ENCODE assay signal across 17 cellular contexts in genomic region chr20:62392621-62393164, GRCh38. TPM values are rescaled to one million over a fixed set of nuclear protein-coding genes. Genes with fewer than 3 reads are reported as not detected.
DNase-seq lines count a peak whose midpoint lies in the region; ATAC-seq, FAIRE-seq and TF ChIP-seq lines count a peak whose summit lies in the region.
"Had no signal": no experiment of that assay in that cellular context is flagged by ENCODE, and none has a peak within 500 bp of the region (broad histone marks: within the 10 kb centered on the region; RNA-seq: fewer than 3 reads in every experiment).

No MANE protein-coding gene starts in this region.

- peak overlapping the region; percentile 69 for H3K23ac ChIP-seq in neuronal stem cell (ENCODE audit: low read depth, low read length, poor library complexity)

- no TSS peak for BruUV-seq in K562 (replicated peaks; lab: Mats Ljungman, UMichigan)

- CTCF ChIA-PET in K562 (lab: Yijun Ruan, JAX; ENCODE audit: low intra/inter-chr PET ratio) = no interaction called here

- FAIRE-seq in HTR-8/SVneo (lab: Jason Lieb, UNC) (peak; percentile 49), K562 (lab: Jason Lieb, UNC) (no peak)
- FAIRE-seq: D721Med had no signal

- TF ChIP-seq POLR2A in K562 (conservative IDR thresholded peaks at IDR 0.05) = no peak

- in situ Hi-C loops in K562 (cut with MboI) = no loop called here

- H3K36me3 Mint-ChIP-seq in activated T-cell treated with anti-CD3 and anti-CD28 coated beads, Interleukin-2, amount 50 U/mL, for 24 hours (ENCODE audit: low read depth) = peaks cover 76% of the 10 kb centered on the region

- H3K79me1 ChIP-seq in neuronal stem cell (ENCODE audit: low read depth, low read length) = peaks cover 17% of the 10 kb centered on the region

- peaks cover 4% of the 10 kb centered on the region; the same call in 1 of the 2 replicates for H4K20me1 ChIP-seq in K562 (replicated peaks; ENCODE audit: control insufficient read depth, insufficient read depth, low read length)

- H3K4me1 Mint-ChIP-seq in activated T-cell treated with anti-CD3 and anti-CD28 coated beads, Interleukin-2, amount 50 U/mL, for 24 hours (ENCODE audit: low read depth) = peaks cover 24% of the 10 kb centered on the region

- H3K4me3 ChIP-seq in K562 (no peak overlapping the region), neuronal stem cell (ENCODE audit: low read length in 2 of 2) (no peak overlapping the region)
- H3K4me3 ChIP-seq: GM23338 had no signal

- no peak overlapping the region for H3K18ac ChIP-seq in neuronal stem cell (ENCODE audit: low read length)

- no peak overlapping the region for H3K14ac ChIP-seq in neuronal stem cell (ENCODE audit: low read length)

- H4K8ac ChIP-seq in neuronal stem cell (ENCODE audit: low read depth, low read length) = no peak overlapping the region

- H3K36me3 ChIP-seq in K562 (ENCODE audit: control insufficient read depth, insufficient read depth, low read length) (peaks cover 36% of the 10 kb centered on the region), neuronal stem cell (replicated peaks in 1 of 2; ENCODE audit: control insufficient read depth in 2 of 2, insufficient read depth in 2 of 2, low read length in 2 of 2) (peaks cover 63 to 78% of the 10 kb centered on the region in 2 donors)

- no peak overlapping the region for H2AK5ac ChIP-seq in neuronal stem cell (ENCODE audit: low read depth, low read length)

- peaks cover 12% of the 10 kb centered on the region for H3K9me1 ChIP-seq in K562 (ENCODE audit: control insufficient read depth, insufficient read depth, low read length)

- TF ChIP-seq RAD21 in K562 (CRISPR knock-in tag; conservative IDR thresholded peaks at IDR 0.05 in 1 of 2, IDR thresholded peaks at IDR 0.05 in 1 of 2) = no peak

- H3K27ac Mint-ChIP-seq in activated T-cell treated with anti-CD3 and anti-CD28 coated beads, Interleukin-2, amount 50 U/mL, for 24 hours = peak overlapping the region; percentile 41

- no peak overlapping the region for H4K91ac ChIP-seq in neuronal stem cell (ENCODE audit: low read depth, low read length, poor library complexity)

- H3K4me3 Mint-ChIP-seq in activated T-cell treated with anti-CD3 and anti-CD28 coated beads, Interleukin-2, amount 50 U/mL, for 24 hours = no peak overlapping the region
- H3K4me3 Mint-ChIP-seq: CD4-positive, alpha-beta memory T cell; GM23338 had no signal

- no peaks in the 10 kb centered on the region for H3K27me3 Mint-ChIP-seq in activated T-cell treated with anti-CD3 and anti-CD28 coated beads, Interleukin-2, amount 50 U/mL, for 24 hours
- H3K27me3 Mint-ChIP-seq: CD4-positive, alpha-beta memory T cell had no signal

- TF ChIP-seq EP300 in K562 (IDR thresholded peaks at IDR 0.05; ENCODE audit: low read length) = no peak

- H2BK12ac ChIP-seq in neuronal stem cell (ENCODE audit: low read length) = no peak overlapping the region

- H3K9me3 ChIP-seq in K562 (replicated peaks; ENCODE audit: control insufficient read depth, insufficient read depth, low read depth, low read length) (no peaks in the 10 kb centered on the region), neuronal stem cell (replicated peaks in 1 of 2; ENCODE audit: control insufficient read depth in 2 of 2, insufficient read depth in 1 of 2, low read depth in 1 of 2, low read length in 2 of 2) (peaks cover 0 to 2% of the 10 kb centered on the region in 2 donors)

- peaks cover 11 to 66% of the 10 kb centered on the region in 2 experiments; a peak in 4 of 5 replicates for H3K4me1 ChIP-seq in K562 (replicated peaks in 1 of 2; ENCODE audit: control insufficient read depth in 2 of 2, insufficient read depth in 2 of 2, low read length in 2 of 2)
- H3K4me1 ChIP-seq in neuronal stem cell (ENCODE audit: control insufficient read depth in 2 of 2, insufficient read depth in 1 of 2, low read depth in 1 of 2, low read length in 2 of 2) = peaks cover 2 to 7% of the 10 kb centered on the region in 2 donors

- H3K9me3 Mint-ChIP-seq in activated T-cell treated with anti-CD3 and anti-CD28 coated beads, Interleukin-2, amount 50 U/mL, for 24 hours = no peaks in the 10 kb centered on the region
- H3K9me3 Mint-ChIP-seq: CD4-positive, alpha-beta memory T cell; GM23338 had no signal

- H2AFZ ChIP-seq in K562 (ENCODE audit: low read depth, low read length) (no peak overlapping the region), neuronal stem cell (ENCODE audit: low read length) (no peak overlapping the region)
- H2AFZ ChIP-seq: GM23338 had no signal

- WGBS in K562 (ENCODE audit: insufficient coverage, low coverage, missing lambda C conversion rate) = 85% methylated on average over 18 of the region's 19 CpGs
- no CpG with 5 or more reads among the region's 19 CpGs for WGBS in neuronal stem cell (ENCODE audit: extremely low coverage in 2 of 2, insufficient read length in 2 of 2, insufficient replicate concordance in 1 of 2), 2 donors

- H3K79me2 ChIP-seq in K562 (ENCODE audit: control insufficient read depth, insufficient read depth, low read length) = peaks cover 22% of the 10 kb centered on the region

- H3K4me2 ChIP-seq in K562 (ENCODE audit: insufficient read depth, low read length) (no peak overlapping the region), neuronal stem cell (ENCODE audit: insufficient read depth, low read length, poor library complexity, severe bottlenecking) (no peak overlapping the region)
- H3K4me2 ChIP-seq: GM23338 had no signal

- H2BK15ac ChIP-seq in neuronal stem cell (ENCODE audit: low read length) = no peak overlapping the region

- H3K9ac ChIP-seq in K562 (ENCODE audit: insufficient read depth in 1 of 2, low read depth in 2 of 2, low read length in 2 of 2) (peak overlapping the region in 1 of 2 experiments; percentile 67; a peak in 2 of 4 replicates), neuronal stem cell (ENCODE audit: low read depth, low read length, poor library complexity) (no peak overlapping the region)

- POLR2A ChIA-PET in K562 (lab: Yijun Ruan, JAX) = interaction anchor here (5.1 kb wide), 1 partner anchor 8 kb away, joined by 28 read pairs; no protein-coding TSS in a partner anchor

- no peak overlapping the region for H3K4ac ChIP-seq in neuronal stem cell (ENCODE audit: low read length)

- no peak overlapping the region for H2BK120ac ChIP-seq in neuronal stem cell (ENCODE audit: low read depth, low read length)

- H3K27me3 ChIP-seq in K562 (ENCODE audit: control insufficient read depth in 2 of 2, insufficient read depth in 2 of 2, low read length in 2 of 2) (no peaks in the 10 kb centered on the region), neuronal stem cell (ENCODE audit: control insufficient read depth in 3 of 3, insufficient read depth in 3 of 3, low read depth in 1 of 3, low read length in 3 of 3) (no peaks in the 10 kb centered on the region)

- no peak overlapping the region for H2BK5ac ChIP-seq in neuronal stem cell (ENCODE audit: low read length)

- DNase-seq in activated T-cell treated with anti-CD3 and anti-CD28 coated beads, Interleukin-2, amount 50 U/mL, for 24 hours = no peak
- DNase-seq in activated T-cell treated with anti-CD3 and anti-CD28 coated beads for 4 hours (no peak), HTR-8/SVneo (ENCODE audit: insufficient read length, low spot score) (no peak), K562 (ENCODE audit: extremely low read depth in 1 of 4, low spot score in 3 of 4) (no peak), neuronal stem cell (ENCODE audit: low spot score) (no peak), NCI-H1092 treated with DMSO at 0.1 percent for 48 hours (lab: John Stamatoyannopoulos, UW) (no peak), dedifferentiated amniotic fluid mesenchymal stem cell (ENCODE audit: extremely low spot score) (no peak)
- DNase-seq: 8988T; AML-193; C1 segment of cervical spinal cord; CD4-positive, alpha-beta memory T cell; DMS153; DMS79 treated with DMSO at 0.1 percent for 48 hours; GDM1; H9 had no signal

- intact Hi-C loops in K562 (cut with micrococcal nuclease) = no loop called here

- no peak overlapping the region for H3K27ac ChIP-seq in K562 (ENCODE audit: extremely low read depth, low read depth, low read length)
- no peak overlapping the region for H3K27ac ChIP-seq in neuronal stem cell (replicated peaks; ENCODE audit: low read length)

- no peak for TF ChIP-seq CTCF in K562 (IDR thresholded peaks at IDR 0.05 in 2 of 3, conservative IDR thresholded peaks at IDR 0.05 in 1 of 3; ENCODE audit: insufficient read depth in 2 of 3, low read depth in 1 of 3, low read length in 3 of 3)

- no peak for ATAC-seq in K562
- ATAC-seq: GM23338 had no signal

RNA-seq across cellular contexts. Expression of gene RPS21, which starts 5.8 kb away (rescaled TPM):
- total RNA-seq in K562 (2011; cell fraction: chromatin; rRNA removed; ENCODE audit: low replicate concordance) = 256 and 439 TPM in 2 replicates
- total RNA-seq in K562 (2011; cell fraction: nucleolus; rRNA removed) = 1,390 and 1,394 TPM in 2 replicates
- 1,168 and 2,200 TPM in 2 replicates for total RNA-seq in K562 (2011; cell fraction: nucleoplasm; rRNA removed)
- 1,801 and 2,504 TPM in 2 replicates for total RNA-seq in K562 (2014; rRNA removed)
- total RNA-seq in K562 (2014; rRNA removed; fragmentation: Illumina TruSeq; extraction: Trizol) = 1,196 and 1,380 TPM in 2 replicates
- total RNA-seq in K562 (2015; rRNA removed; fragmentation: Illumina TruSeq; extraction: Trizol) = 1,567 and 1,716 TPM in 2 replicates
- total RNA-seq in K562 (2021) = 3,091 and 3,491 TPM in 2 replicates
- 5,647 and 7,256 TPM in 2 replicates for polyA plus RNA-seq in K562 (2011; rRNA removed)
- polyA plus RNA-seq in K562 (2011; cell fraction: cytosol; rRNA removed) = 8,200 and 10,658 TPM in 2 replicates
- 3,206 and 5,803 TPM in 2 replicates for polyA plus RNA-seq in K562 (2011; cell fraction: nucleus; rRNA removed)
- polyA plus RNA-seq in K562 (2012) = 4,519 and 5,994 TPM in 2 replicates
- 1,908 and 2,386 TPM in 2 replicates for polyA plus RNA-seq in K562 (2014; fragmentation: Illumina TruSeq; extraction: Trizol)
- 1,000 to 10,000 TPM; 3,588 to 3,968 TPM for polyA plus RNA-seq in K562 (2014; fragmentation: Nextera tagmentation; extraction: Ambion mirVana)
- 3,958 and 4,439 TPM in 2 replicates for polyA plus RNA-seq in K562 (2014; rRNA removed)
- 1,429 and 1,744 TPM in 2 replicates for polyA minus RNA-seq in K562 (2011; rRNA and poly(A)+ RNA removed)
- 755 and 891 TPM in 2 replicates for polyA minus RNA-seq in K562 (2011; cell fraction: cytosol; rRNA and poly(A)+ RNA removed)
- polyA minus RNA-seq in K562 (2011; cell fraction: nucleus; rRNA and poly(A)+ RNA removed) = 430 and 792 TPM in 2 replicates
- polyA plus RNA-seq in neuronal stem cell (2013, experiment 1 of 2) = 3,158 TPM
- 3,117 TPM for polyA plus RNA-seq in neuronal stem cell (2013, experiment 2 of 2)

RNA-seq across cellular contexts. Expression of gene CABLES2, which starts 14.4 kb away (rescaled TPM):
- 3.6 and 7.1 TPM in 2 replicates for total RNA-seq in K562 (2011; cell fraction: chromatin; rRNA removed; ENCODE audit: low replicate concordance)
- total RNA-seq in K562 (2011; cell fraction: nucleolus; rRNA removed) = 3.0 and 3.3 TPM in 2 replicates
- total RNA-seq in K562 (2011; cell fraction: nucleoplasm; rRNA removed) = 2.5 and 3.0 TPM in 2 replicates
- 1.2 and 2.0 TPM in 2 replicates for total RNA-seq in K562 (2014; rRNA removed)
- 0.93 and 1.3 TPM in 2 replicates for total RNA-seq in K562 (2014; rRNA removed; fragmentation: Illumina TruSeq; extraction: Trizol)
- 1.4 and 1.6 TPM in 2 replicates for total RNA-seq in K562 (2015; rRNA removed; fragmentation: Illumina TruSeq; extraction: Trizol)
- total RNA-seq in K562 (2021) = 3.7 and 4.2 TPM in 2 replicates
- 2.2 and 2.5 TPM in 2 replicates for polyA plus RNA-seq in K562 (2011; rRNA removed)
- polyA plus RNA-seq in K562 (2011; cell fraction: cytosol; rRNA removed) = 2.6 and 3.8 TPM in 2 replicates
- polyA plus RNA-seq in K562 (2011; cell fraction: nucleus; rRNA removed) = 5.3 and 9.0 TPM in 2 replicates
- 3.9 and 7.7 TPM in 2 replicates for polyA plus RNA-seq in K562 (2012)
- polyA plus RNA-seq in K562 (2014; fragmentation: Illumina TruSeq; extraction: Trizol) = 2.7 and 3.2 TPM in 2 replicates
- under 1 TPM; 0.46 to 0.72 TPM for polyA plus RNA-seq in K562 (2014; fragmentation: Nextera tagmentation; extraction: Ambion mirVana)
- 2.1 and 2.2 TPM in 2 replicates for polyA plus RNA-seq in K562 (2014; rRNA removed)
- polyA minus RNA-seq in K562 (2011; rRNA and poly(A)+ RNA removed) = 1.1 and 1.7 TPM in 2 replicates
- polyA minus RNA-seq in K562 (2011; cell fraction: cytosol; rRNA and poly(A)+ RNA removed) = 5.1 and 5.4 TPM in 2 replicates
- polyA minus RNA-seq in K562 (2011; cell fraction: nucleus; rRNA and poly(A)+ RNA removed) = 1.6 and 1.7 TPM in 2 replicates
- 15.0 TPM for polyA plus RNA-seq in neuronal stem cell (2013, experiment 1 of 2)
- polyA plus RNA-seq in neuronal stem cell (2013, experiment 2 of 2) = 14.9 TPM

RNA-seq across cellular contexts. Expression of gene LAMA5, which starts 25.6 kb away (rescaled TPM):
- 218 and 612 TPM in 2 replicates for total RNA-seq in K562 (2011; cell fraction: chromatin; rRNA removed; ENCODE audit: low replicate concordance)
- 256 and 378 TPM in 2 replicates for total RNA-seq in K562 (2011; cell fraction: nucleolus; rRNA removed)
- total RNA-seq in K562 (2011; cell fraction: nucleoplasm; rRNA removed) = 206 and 238 TPM in 2 replicates
- 26.4 and 38.3 TPM in 2 replicates for total RNA-seq in K562 (2014; rRNA removed)
- 2.2 and 3.2 TPM in 2 replicates for total RNA-seq in K562 (2014; rRNA removed; fragmentation: Illumina TruSeq; extraction: Trizol)
- total RNA-seq in K562 (2015; rRNA removed; fragmentation: Illumina TruSeq; extraction: Trizol) = 11.3 and 11.7 TPM in 2 replicates
- total RNA-seq in K562 (2021) = 86.4 and 101 TPM in 2 replicates
- polyA plus RNA-seq in K562 (2011; rRNA removed) = 4.4 and 10.0 TPM in 2 replicates
- polyA plus RNA-seq in K562 (2011; cell fraction: cytosol; rRNA removed) = 3.9 and 11.1 TPM in 2 replicates
- 130 and 166 TPM in 2 replicates for polyA plus RNA-seq in K562 (2011; cell fraction: nucleus; rRNA removed)
- 49.7 and 63.1 TPM in 2 replicates for polyA plus RNA-seq in K562 (2012)
- 7.8 and 20.0 TPM in 2 replicates for polyA plus RNA-seq in K562 (2014; fragmentation: Illumina TruSeq; extraction: Trizol)
- under 1 TPM; 0.31 to 0.48 TPM for polyA plus RNA-seq in K562 (2014; fragmentation: Nextera tagmentation; extraction: Ambion mirVana)
- polyA plus RNA-seq in K562 (2014; rRNA removed) = 60.2 and 67.3 TPM in 2 replicates
- polyA minus RNA-seq in K562 (2011; rRNA and poly(A)+ RNA removed) = 1.5 and 1.9 TPM in 2 replicates
- 11.0 and 21.3 TPM in 2 replicates for polyA minus RNA-seq in K562 (2011; cell fraction: cytosol; rRNA and poly(A)+ RNA removed)
- 33.7 and 42.1 TPM in 2 replicates for polyA minus RNA-seq in K562 (2011; cell fraction: nucleus; rRNA and poly(A)+ RNA removed)
- polyA plus RNA-seq in neuronal stem cell (2013, experiment 1 of 2) = 59.5 TPM
- 57.4 TPM for polyA plus RNA-seq in neuronal stem cell (2013, experiment 2 of 2)
- polyA plus RNA-seq: CD4-positive, alpha-beta memory T cell had no signal

RNA-seq across cellular contexts. Expression of gene RBBP8NL, which starts 34.6 kb away (rescaled TPM):
- total RNA-seq in K562 (2011; cell fraction: chromatin; rRNA removed; ENCODE audit: low replicate concordance) = not detected in 2 replicates
- not detected in 2 replicates for total RNA-seq in K562 (2011; cell fraction: nucleolus; rRNA removed)
- total RNA-seq in K562 (2011; cell fraction: nucleoplasm; rRNA removed) = not detected in 2 replicates
- total RNA-seq in K562 (2014; rRNA removed) = not detected in 2 replicates
- total RNA-seq in K562 (2014; rRNA removed; fragmentation: Illumina TruSeq; extraction: Trizol) = not detected in 2 replicates
- not detected in 2 replicates for total RNA-seq in K562 (2015; rRNA removed; fragmentation: Illumina TruSeq; extraction: Trizol)
- total RNA-seq in K562 (2021) = not detected in 2 replicates
- not detected in 2 replicates for polyA plus RNA-seq in K562 (2011; rRNA removed)
- polyA plus RNA-seq in K562 (2011; cell fraction: cytosol; rRNA removed) = 0.04 TPM in 1 of 2 replicates, not detected in the other
- 0.09 TPM in 1 of 2 replicates, not detected in the other for polyA plus RNA-seq in K562 (2011; cell fraction: nucleus; rRNA removed)
- polyA plus RNA-seq in K562 (2012) = not detected in 2 replicates
- polyA plus RNA-seq in K562 (2014; fragmentation: Illumina TruSeq; extraction: Trizol) = not detected in 2 replicates
- not detected for polyA plus RNA-seq in K562 (2014; fragmentation: Nextera tagmentation; extraction: Ambion mirVana)
- not detected in 2 replicates for polyA plus RNA-seq in K562 (2014; rRNA removed)
- not detected in 2 replicates for polyA minus RNA-seq in K562 (2011; rRNA and poly(A)+ RNA removed)
- polyA minus RNA-seq in K562 (2011; cell fraction: cytosol; rRNA and poly(A)+ RNA removed) = not detected in 2 replicates
- polyA minus RNA-seq in K562 (2011; cell fraction: nucleus; rRNA and poly(A)+ RNA removed) = not detected in 2 replicates
- polyA plus RNA-seq in neuronal stem cell (2013, experiment 1 of 2) = not detected
- not detected for polyA plus RNA-seq in neuronal stem cell (2013, experiment 2 of 2)
- total RNA-seq: CD4-positive, alpha-beta memory T cell had no signal
- polyA plus RNA-seq: CD4-positive, alpha-beta memory T cell had no signal
